10 cellular contexts compared by ENCODE assay signal in the genomic region with DNA sequence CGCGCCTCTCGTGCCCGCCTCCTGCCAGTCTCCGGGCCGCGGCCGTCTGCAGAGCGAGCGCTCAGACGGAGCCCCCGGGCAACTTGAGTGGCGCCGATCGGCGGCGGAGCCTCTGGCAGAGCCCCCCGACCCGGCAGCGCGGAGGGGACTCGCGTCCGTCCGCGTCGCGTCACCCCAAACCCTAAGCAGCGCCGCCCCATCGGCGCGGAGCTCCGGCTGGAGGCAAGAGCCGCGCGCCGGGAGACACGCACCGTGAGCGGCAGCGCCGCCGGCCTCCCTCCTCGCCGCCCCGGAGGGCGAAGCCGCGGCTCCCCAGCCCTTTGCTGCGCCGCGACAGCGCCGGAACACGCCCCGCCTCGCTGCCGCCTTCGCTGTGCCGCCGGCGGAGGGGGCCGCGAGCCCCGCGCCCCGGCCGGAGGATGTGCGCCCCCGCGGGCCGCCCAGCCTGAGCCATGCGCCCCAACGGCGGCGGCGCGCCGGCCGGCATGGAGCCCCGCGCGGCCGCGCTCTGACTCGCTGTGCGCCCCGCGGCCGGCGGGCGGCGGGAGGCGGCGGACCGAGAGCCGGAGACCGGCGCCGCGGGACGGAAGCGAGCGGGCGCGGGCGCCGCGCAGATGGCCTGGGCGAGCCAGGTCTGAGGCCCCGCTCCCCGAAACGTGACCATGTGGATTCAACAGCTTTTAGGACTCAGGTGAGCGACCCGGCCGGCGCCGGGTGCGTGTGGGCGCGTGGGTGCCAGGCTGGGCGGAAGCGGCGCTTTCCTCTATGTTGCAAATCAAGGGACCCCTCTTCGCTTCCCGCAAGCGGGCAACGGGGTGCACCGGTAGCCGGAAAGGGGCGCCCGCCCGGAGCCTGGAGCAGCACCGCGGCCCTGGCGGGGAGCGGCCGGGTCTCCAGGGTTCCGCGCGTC. TPM values are rescaled to one million over a fixed set of nuclear protein-coding genes. Genes with fewer than 3 reads are reported as not detected.
DNase-seq lines count a peak whose midpoint lies in the region; ATAC-seq and TF ChIP-seq lines count a peak whose summit lies in the region.
"Had no signal": no experiment of that assay in that cellular context is flagged by ENCODE, and none has a peak within 500 bp of the region (broad histone marks: within the 10 kb centered on the region; RNA-seq: fewer than 3 reads in every experiment).

No MANE protein-coding gene starts in this region.

- H3K27ac Mint-ChIP-seq in mesothelial cell of epicardium (no peak overlapping the region), WTC11 (no peak overlapping the region)
- H3K27ac Mint-ChIP-seq: activated T-cell treated with anti-CD3 and anti-CD28 coated beads, Interleukin-2, amount 50 U/mL, for 72 hours; CD8-positive, alpha-beta memory T cell had no signal

- no peaks in the 10 kb centered on the region for H3K36me3 Mint-ChIP-seq in mesothelial cell of epicardium
- H3K36me3 Mint-ChIP-seq in WTC11 = peaks cover 27% of the 10 kb centered on the region
- H3K36me3 Mint-ChIP-seq: CD8-positive, alpha-beta memory T cell had no signal

- no TSS peak for BruUV-seq in mammary epithelial cell (replicated peaks; lab: Mats Ljungman, UMichigan)

- dilution Hi-C loops in mammary epithelial cell (cut with HindIII; ENCODE audit: low sequenced_read_pairs) = no loop called here

- H3K9ac ChIP-seq in mammary epithelial cell (ENCODE audit: insufficient read depth, low read length) = peak overlapping the region; percentile 38

- CTCF ChIA-PET in mammary epithelial cell (lab: Charles Lee; ENCODE audit: low non-redundant PET) (interaction anchor here (0.9 kb wide), 1 partner anchor 183 kb away, joined by 4 read pairs; no protein-coding TSS in a partner anchor), WTC11 (lab: Charles Lee) (interaction anchor here (0.8 kb wide), 1 partner anchor 171 kb away, joined by 5 read pairs; no protein-coding TSS in a partner anchor)

- H3K9me3 Mint-ChIP-seq in mesothelial cell of epicardium (no peaks in the 10 kb centered on the region), WTC11 (peaks cover 27% of the 10 kb centered on the region)
- H3K9me3 Mint-ChIP-seq: activated T-cell treated with anti-CD3 and anti-CD28 coated beads, Interleukin-2, amount 50 U/mL, for 72 hours; CD8-positive, alpha-beta memory T cell had no signal

- ATAC-seq in WTC11 = no peak
- no peak for ATAC-seq in HG02588 (IDR thresholded peaks at IDR 0.05; ENCODE audit: unreplicated experiment)

- H3K27ac ChIP-seq in mammary epithelial cell (ENCODE audit: insufficient read depth, low read depth, low read length) (peak overlapping the region; percentile 6), adrenal gland (no peak overlapping the region)

- H2AFZ ChIP-seq in mammary epithelial cell (ENCODE audit: low read depth, low read length) = peak overlapping the region; percentile 70

- no peaks in the 10 kb centered on the region for H3K36me3 ChIP-seq in mammary epithelial cell (ENCODE audit: insufficient read depth, low read length)
- H3K36me3 ChIP-seq in adrenal gland (replicated peaks in 1 of 2) = no peaks in the 10 kb centered on the region

- H3K27me3 ChIP-seq in mammary epithelial cell (ENCODE audit: insufficient read depth, low read length) = no peaks in the 10 kb centered on the region
- peaks cover 34% of the 10 kb centered on the region for H3K27me3 ChIP-seq in adrenal gland

- H3K4me2 ChIP-seq in mammary epithelial cell (ENCODE audit: insufficient read depth, low read depth, low read length) = peak overlapping the region; percentile 86

- POLR2A ChIA-PET in WTC11 (lab: Charles Lee) = no interaction called here

- peaks cover 33% of the 10 kb centered on the region for H3K4me1 ChIP-seq in mammary epithelial cell (ENCODE audit: insufficient read depth, low read length)
- no peaks in the 10 kb centered on the region for H3K4me1 ChIP-seq in adrenal gland (replicated peaks in 1 of 2)

- H3K79me2 ChIP-seq in mammary epithelial cell (ENCODE audit: insufficient read depth, low read length) = peaks cover 40% of the 10 kb centered on the region

- no peaks in the 10 kb centered on the region for H3K9me3 ChIP-seq in mammary epithelial cell (replicated peaks; ENCODE audit: insufficient read depth, low read length)
- H3K9me3 ChIP-seq in adrenal gland (replicated peaks in 1 of 3) = no peaks in the 10 kb centered on the region

- H3K27me3 Mint-ChIP-seq in mesothelial cell of epicardium (ENCODE audit: low read depth) (peaks cover 66% of the 10 kb centered on the region), WTC11 (ENCODE audit: low read depth) (peaks cover 28% of the 10 kb centered on the region)

- DNase-seq in 8988T (peak; percentile 20), GM13976 (ENCODE audit: low spot score) (peak; percentile 37), mammary epithelial cell (peak; percentile 1), mesothelial cell of epicardium (ENCODE audit: low spot score in 2 of 2, unreplicated experiment in 2 of 2) (no peak), adrenal gland (no peak), foreskin melanocyte (no peak), WTC11 (ENCODE audit: low spot score) (no peak)
- DNase-seq: CD8-positive, alpha-beta memory T cell had no signal

- no peak for TF ChIP-seq CTCF in GM13976 (IDR thresholded peaks at IDR 0.05; ENCODE audit: borderline replicate concordance, control extremely low read depth, extremely low read depth, insufficient read depth, missing control alignments)
- TF ChIP-seq CTCF in mammary epithelial cell (conservative IDR thresholded peaks at IDR 0.05 in 1 of 2, IDR thresholded peaks at IDR 0.05 in 1 of 2; ENCODE audit: extremely low read depth in 1 of 2, insufficient read depth in 1 of 2, low read depth in 1 of 2, low read length in 2 of 2) = no peak
- no peak for TF ChIP-seq CTCF in mesothelial cell of epicardium (IDR thresholded peaks at IDR 0.05; ENCODE audit: unreplicated experiment)
- no peak for TF ChIP-seq CTCF in adrenal gland (IDR thresholded peaks at IDR 0.05)
- no peak for TF ChIP-seq CTCF in WTC11 (IDR thresholded peaks at IDR 0.05)

- 3% methylated on average over 12 of the region's 142 CpGs for WGBS in mammary epithelial cell (ENCODE audit: low coverage, missing lambda C conversion rate)
- WGBS in adrenal gland, 4 donors = 1 to 13% (median 2%) methylated on average over 3 to 142 of the region's 142 CpGs

- H3K4me3 Mint-ChIP-seq in mesothelial cell of epicardium (peak overlapping the region; percentile 46), WTC11 (no peak overlapping the region)
- H3K4me3 Mint-ChIP-seq: CD8-positive, alpha-beta memory T cell had no signal

- H3K4me3 ChIP-seq in mammary epithelial cell (replicated peaks in 1 of 3; ENCODE audit: insufficient read depth in 1 of 3, low read depth in 2 of 3, low read length in 3 of 3) (peak overlapping the region; percentile 48 to 58 (median 56)), adrenal gland (no peak overlapping the region)

- in situ Hi-C loops in GM13976 (cut with MboI; ENCODE audit: low sequenced_read_pairs, unreplicated experiment) = no loop called here
- in situ Hi-C loops in mammary epithelial cell (cut with MboI; ENCODE audit: low sequenced_read_pairs in 2 of 2) = loop anchor here (10.0 to 25.0 kb wide), 2 partner anchors 170 to 1082 kb away; no protein-coding TSS in a partner anchor

- no peak for TF ChIP-seq POLR2A in adrenal gland (IDR thresholded peaks at IDR 0.05)

- H3K4me1 Mint-ChIP-seq in mesothelial cell of epicardium (peaks cover 18% of the 10 kb centered on the region), WTC11 (peaks cover 2% of the 10 kb centered on the region; the same call in 1 of the 2 replicates)

- no peaks in the 10 kb centered on the region for H4K20me1 ChIP-seq in mammary epithelial cell (ENCODE audit: insufficient read depth, low read length)

- intact Hi-C loops in mammary epithelial cell (cut with micrococcal nuclease) = loop anchor here (5.0 kb wide), 1 partner anchor 182 kb away; no protein-coding TSS in a partner anchor
- intact Hi-C loops in adrenal gland (cut with DNase I) = loop anchor here in 1 of 2 donors (10.0 kb wide), 1 partner anchor 470 kb away; no protein-coding TSS in a partner anchor

TF ChIP-seq in WTC11, 78 proteins besides CTCF, POLR2A, EP300 and RAD21:
- TF ChIP-seq ZMAT4 (CRISPR knock-in tag; IDR thresholded peaks at IDR 0.05) (no peak), OVOL2 (CRISPR knock-in tag; IDR thresholded peaks at IDR 0.05; ENCODE audit: borderline replicate concordance) (no peak), ZNF425 (CRISPR knock-in tag; conservative IDR thresholded peaks at IDR 0.05) (no peak), FOXP1 (CRISPR knock-in tag; IDR thresholded peaks at IDR 0.05; ENCODE audit: borderline replicate concordance) (no peak), ATF1 (CRISPR knock-in tag; IDR thresholded peaks at IDR 0.05) (no peak), TEAD4 (CRISPR knock-in tag; IDR thresholded peaks at IDR 0.05) (no peak)

RNA-seq across cellular contexts. Expression of gene AJAP1, which starts 0.6 kb away (rescaled TPM):
- 1 to 10 TPM; 5.0 to 7.4 TPM for total RNA-seq in mammary epithelial cell
- 3.0 TPM for polyA plus RNA-seq in mammary epithelial cell
- 7.5 TPM for polyA minus RNA-seq in mammary epithelial cell
- 2.2 to 2.4 TPM (median 2.2 TPM) in 3 replicates for total RNA-seq in mesothelial cell of epicardium
- total RNA-seq in adrenal gland = 1 to 10 TPM in 2 of 8 donors, under 1 TPM in 6; 0.32 to 2.2 (median 0.50) TPM
- polyA plus RNA-seq in adrenal gland = under 1 TPM; 0.07 to 0.32 (median 0.20) TPM
- total RNA-seq in WTC11 (2021) = 1.5 to 2.1 TPM (median 1.6 TPM) in 3 replicates
- total RNA-seq: CD8-positive, alpha-beta memory T cell had no signal
- polyA plus RNA-seq: CD8-positive, alpha-beta memory T cell had no signal

Comparison
In these comparisons a context has a peak if more than half of its experiments do, and no peak if none do; other contexts are left out.
1. DNase-seq: peak in 8988T (single experiment), GM13976 (single experiment) and mammary epithelial cell (single experiment); none in mesothelial cell of epicardium (0 of 2), adrenal gland (0 of 7), foreskin melanocyte (single experiment) and WTC11 (single experiment).
2. H3K4me3 ChIP-seq: peak in mammary epithelial cell (3 of 3); none in adrenal gland (0 of 4).